In the genomic region with DNA sequence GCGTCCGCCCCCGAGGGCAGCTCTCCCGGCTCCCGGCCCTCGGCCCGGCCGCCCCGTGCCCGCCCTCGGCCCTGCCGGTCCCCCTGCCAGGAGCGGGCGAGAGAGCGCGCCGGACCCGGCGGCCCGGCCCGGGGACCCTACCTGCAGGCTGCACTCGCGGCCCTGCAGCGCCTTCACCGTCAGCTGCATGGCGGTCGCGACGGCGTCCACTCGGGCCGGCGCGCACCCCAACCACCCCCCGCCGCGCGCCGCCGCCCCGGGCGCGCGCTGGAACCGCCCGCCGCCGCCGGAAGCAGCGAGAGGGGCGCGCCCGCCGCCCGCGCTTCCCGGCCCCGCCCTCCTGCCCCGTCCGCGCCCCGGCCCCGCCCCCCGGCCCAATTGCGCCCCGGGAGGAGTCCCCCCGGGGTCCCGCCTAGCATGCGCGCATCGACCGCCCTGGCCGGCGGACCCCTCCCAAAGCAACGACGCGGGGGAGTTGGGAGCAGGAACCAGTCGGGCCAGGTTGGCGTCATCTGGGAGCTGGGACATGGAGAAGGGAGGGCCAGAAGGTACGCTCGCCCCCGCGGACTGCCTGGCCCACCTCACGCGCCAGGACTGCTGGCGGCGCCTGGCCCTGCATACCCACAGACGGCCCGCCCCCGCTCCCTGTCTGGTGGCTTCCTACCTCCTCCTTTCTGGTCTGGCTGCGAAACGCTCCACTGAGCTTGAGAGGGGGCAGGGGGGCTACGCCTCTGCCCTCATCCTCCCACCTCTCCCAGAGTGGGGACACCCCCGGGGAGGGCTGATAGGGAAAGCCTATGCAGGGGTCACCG, we compare ENCODE assay signal across 7 cellular contexts. TPM values are rescaled to one million over a fixed set of nuclear protein-coding genes. Genes with fewer than 3 reads are reported as not detected.
DNase-seq lines count a peak whose midpoint lies in the region; ATAC-seq, FAIRE-seq and TF ChIP-seq lines count a peak whose summit lies in the region.

Gene UBL4A, minus strand, starts transcription at position 220 of the 812 bp plus-strand sequence. Its CDS starts 31 bp downstream, at position 189.

- in situ Hi-C loops in gastrocnemius medialis (cut with MboI; ENCODE audit: low sequenced_read_pairs in 4 of 4) = no loop called here

- intact Hi-C loops in body of pancreas (cut with DNase I) (no loop called here), gastrocnemius medialis (cut with DNase I; ENCODE audit: low total_unique reads) (loop anchor here (5.0 kb wide), 2 partner anchors 74 to 89 kb away; partner anchors contain the start of genes RPL10 and TAFAZZIN)

- H4K20me1 ChIP-seq in Karpas-422 (ENCODE audit: insufficient read depth, low read depth, low read length) = no peaks in the 10 kb centered on the region; the same call in 1 of the 2 replicates

- H3K4me3 ChIP-seq in Karpas-422 (ENCODE audit: low read length) (peak within 1 kb of the TSS; percentile 78), body of pancreas (peak within 1 kb of the TSS; percentile 7 to 32), iPS-11a (ENCODE audit: low read depth, low read length) (peak within 1 kb of the TSS; percentile 57), gastrocnemius medialis (peak within 1 kb of the TSS; percentile 55 to 67 (median 64))

- TF ChIP-seq POLR2A in body of pancreas (IDR thresholded peaks at IDR 0.05) (peak; percentile 27 to 56 (median 39)), gastrocnemius medialis (IDR thresholded peaks at IDR 0.05) (peak; percentile 67 to 75)

- H3K9me2 ChIP-seq in Karpas-422 (replicated peaks; ENCODE audit: insufficient read depth, low read length) = no peaks in the 10 kb centered on the region

- H3K27me3 ChIP-seq in Karpas-422 (ENCODE audit: low read length) (no peaks in the 10 kb centered on the region), body of pancreas (no peaks in the 10 kb centered on the region), gastrocnemius medialis (no peaks in the 10 kb centered on the region)

- peak; percentile 30 for DNase-seq in GM18507 (ENCODE audit: extremely low spot score, insufficient read length, low read depth)
- DNase-seq in Karpas-422 = peak; percentile 84
- DNase-seq in T-helper 22 cell (ENCODE audit: low read depth) = peak; percentile 42
- DNase-seq in body of pancreas = peak; percentile 74 to 85 (median 82)
- DNase-seq in gastrocnemius medialis = peak in 1 of 2 donors; percentile 28

- H3K79me2 ChIP-seq in Karpas-422 (ENCODE audit: low read length) = peaks cover 32% of the 10 kb centered on the region

- peaks cover 66% of the 10 kb centered on the region for H3K4me1 ChIP-seq in Karpas-422 (ENCODE audit: low read length)
- peaks cover 50% of the 10 kb centered on the region for H3K4me1 ChIP-seq in body of pancreas
- H3K4me1 ChIP-seq in gastrocnemius medialis = peaks cover 17 to 32% of the 10 kb centered on the region in 2 donors

- WGBS in body of pancreas, 2 donors = 1 to 20% methylated on average over 1 to 42 of the region's 95 CpGs

- peaks cover 4% of the 10 kb centered on the region; the same call in 1 of the 2 replicates for H3K36me3 ChIP-seq in Karpas-422 (ENCODE audit: insufficient read depth, low read length)
- no peaks in the 10 kb centered on the region for H3K36me3 ChIP-seq in body of pancreas (replicated peaks in 1 of 2; ENCODE audit: insufficient read depth in 1 of 2, low read depth in 2 of 2)
- H3K36me3 ChIP-seq in gastrocnemius medialis = no peaks in the 10 kb centered on the region

- peak within 1 kb of the TSS; percentile 94 for H3K9ac ChIP-seq in Karpas-422 (ENCODE audit: low read length)

- H3K27ac ChIP-seq in Karpas-422 (ENCODE audit: low read length) (peak within 1 kb of the TSS; percentile 75), body of pancreas (peak within 1 kb of the TSS; percentile 80 to 89 (median 84)), gastrocnemius medialis (peak within 1 kb of the TSS; percentile 82 to 91 (median 88))

- peak in 3 of 7 experiments; percentile 13 to 18 (median 17) for TF ChIP-seq CTCF in body of pancreas (IDR thresholded peaks at IDR 0.05)
- no peak for TF ChIP-seq CTCF in gastrocnemius medialis (IDR thresholded peaks at IDR 0.05 in 4 of 5, conservative IDR thresholded peaks at IDR 0.05 in 1 of 5)

- peak; percentile 71 for FAIRE-seq in GM18507 (lab: Jason Lieb, UNC)

- H3K4me2 ChIP-seq in Karpas-422 (ENCODE audit: low read depth, low read length, poor library complexity, severe bottlenecking) = peak within 1 kb of the TSS; percentile 81

- no peaks in the 10 kb centered on the region for H3K9me3 ChIP-seq in Karpas-422 (ENCODE audit: low read length)
- H3K9me3 ChIP-seq in body of pancreas = no peaks in the 10 kb centered on the region
- H3K9me3 ChIP-seq in gastrocnemius medialis = no peaks in the 10 kb centered on the region

- H2AFZ ChIP-seq in Karpas-422 (ENCODE audit: low read length) = no peak within 1 kb of the TSS

- ATAC-seq in body of pancreas (peak; percentile 57), gastrocnemius medialis (peak; percentile 29 to 43), HG02840 (IDR thresholded peaks at IDR 0.05; ENCODE audit: low FRiP score, unreplicated experiment) (no peak)

RNA-seq across cellular contexts. Expression of gene UBL4A, which starts in this region (rescaled TPM):
- 30.4 and 52.2 TPM in 2 replicates for total RNA-seq in Karpas-422 (2014; rRNA removed; shearing (Covaris generic); ENCODE audit: low replicate concordance)
- total RNA-seq in body of pancreas = 10 to 100 TPM; 24.9 to 34.9 TPM
- 100 to 1,000 TPM in 1 of 4 donors, 10 to 100 TPM in 3; 54.6 to 116 (median 79.8) TPM for total RNA-seq in gastrocnemius medialis

Comparison
In these comparisons a context has a peak if more than half of its experiments do, and no peak if none do; other contexts are left out.
1. H3K4me3 ChIP-seq: peak in every context shown above with its lines; median percentile 78 in Karpas-422; 64 in gastrocnemius medialis; 57 in iPS-11a; 20 in body of pancreas.